27 cellular contexts compared by ENCODE assay signal in genomic region chr14:100859781-100860180, GRCh38. TPM values are rescaled to one million over a fixed set of nuclear protein-coding genes. Genes with fewer than 3 reads are reported as not detected.
"Had no signal": no experiment of that assay in that cellular context is flagged by ENCODE, and none has a peak within 500 bp of the region (broad histone marks: within the 10 kb centered on the region; RNA-seq: fewer than 3 reads in every experiment).

No MANE protein-coding gene starts in this region.

- ATAC-seq: effector memory CD8-positive, alpha-beta T cell; left lung; natural killer cell treated with Interleukin-12 subunit alpha and Interleukin-12 subunit beta and Interleukin-15 and Interleukin-18, amount 100 ng/mL, for 72 hours; stimulated activated memory B cell treated with anti-CD40 and anti-IgM and Interleukin-4, amounts not matched to agents 10 μg/mL and 1 μg/mL and 100 μg/mL, for 72 hours; stimulated activated naive CD8-positive, alpha-beta T cell treated with anti-CD3 and anti-CD28 coated beads, Interleukin-15, Interleukin-2, amounts not matched to agents 100 U/mL and 50 U/mL, for 24 hours had no signal

- H3K36me3 ChIP-seq: esophagus squamous epithelium, left lung, sigmoid colon, tibial artery had no signal

- DNase-seq: central memory CD4-positive, alpha-beta T cell; dermis blood vessel endothelial cell; effector memory CD8-positive, alpha-beta T cell; erythroblast; esophagus squamous epithelium; foreskin melanocyte; glutamatergic neuron; nucleus accumbens; retina; sigmoid colon; stimulated activated CD4-positive, alpha-beta T cell treated with anti-CD3 and anti-CD28 coated beads, Interleukin-4, amount 100 ng/mL, for 4 hours; stimulated activated naive CD8-positive, alpha-beta T cell treated with anti-CD3 and anti-CD28 coated beads, Interleukin-15, Interleukin-2, amounts not matched to agents 100 U/mL and 50 U/mL, for 24 hours; substantia nigra; testis; tibial artery had no signal

- H3K4me1 Mint-ChIP-seq: memory B cell; stimulated activated memory B cell treated with anti-CD40 and anti-IgM and Interleukin-4, amounts not matched to agents 10 μg/mL and 1 μg/mL and 100 μg/mL, for 72 hours had no signal

- H3K4me3 ChIP-seq: coronary artery, esophagus squamous epithelium, left lung, lung, sigmoid colon, testis, tibial artery had no signal

- H3K27ac ChIP-seq: coronary artery, esophagus squamous epithelium, left lung, sigmoid colon, testis, tibial artery had no signal

- H3K27ac Mint-ChIP-seq: effector memory CD8-positive, alpha-beta T cell; memory B cell; natural killer cell treated with Interleukin-12 subunit alpha and Interleukin-12 subunit beta and Interleukin-15 and Interleukin-18, amount 100 ng/mL, for 72 hours; stimulated activated memory B cell treated with anti-CD40 and anti-IgM and Interleukin-4, amounts not matched to agents 10 μg/mL and 1 μg/mL and 100 μg/mL, for 72 hours; type B pancreatic cell had no signal

- H3K9me3 ChIP-seq: esophagus squamous epithelium, left lung, sigmoid colon, testis, tibial artery had no signal

- H3K27me3 ChIP-seq: testis had no signal

- H3K4me3 Mint-ChIP-seq: effector memory CD8-positive, alpha-beta T cell; memory B cell; natural killer cell treated with Interleukin-12 subunit alpha and Interleukin-12 subunit beta and Interleukin-15 and Interleukin-18, amount 100 ng/mL, for 72 hours; neural crest cell; stimulated activated memory B cell treated with anti-CD40 and anti-IgM and Interleukin-4, amounts not matched to agents 10 μg/mL and 1 μg/mL and 100 μg/mL, for 72 hours; type B pancreatic cell had no signal

- H3K4me1 ChIP-seq: left lung, sigmoid colon, testis, tibial artery had no signal

- H3K9me3 Mint-ChIP-seq: effector memory CD8-positive, alpha-beta T cell; natural killer cell treated with Interleukin-12 subunit alpha and Interleukin-12 subunit beta and Interleukin-15 and Interleukin-18, amount 100 ng/mL, for 72 hours; neural crest cell; type B pancreatic cell had no signal

- H3K36me3 Mint-ChIP-seq: memory B cell; natural killer cell treated with Interleukin-12 subunit alpha and Interleukin-12 subunit beta and Interleukin-15 and Interleukin-18, amount 100 ng/mL, for 72 hours; stimulated activated memory B cell treated with anti-CD40 and anti-IgM and Interleukin-4, amounts not matched to agents 10 μg/mL and 1 μg/mL and 100 μg/mL, for 72 hours; type B pancreatic cell had no signal

RNA-seq across cellular contexts. Expression of gene MEG3, which starts 33.9 kb away (rescaled TPM):
- total RNA-seq: natural killer cell treated with Interleukin-12 subunit alpha and Interleukin-12 subunit beta and Interleukin-15 and Interleukin-18, amount 100 ng/mL, for 72 hours; osteocyte had no signal

RNA-seq across cellular contexts. Expression of gene RTL1, which starts 43.7 kb away (rescaled TPM):
- total RNA-seq: dermis blood vessel endothelial cell; esophagus squamous epithelium; left lung; mononuclear cell; natural killer cell treated with Interleukin-12 subunit alpha and Interleukin-12 subunit beta and Interleukin-15 and Interleukin-18, amount 100 ng/mL, for 72 hours; osteocyte; pulmonary artery endothelial cell; sigmoid colon had no signal
- polyA plus RNA-seq: keratinocyte, sigmoid colon had no signal
